1 cellular context compared by ENCODE assay signal in genomic region chr1:24695202-24695974, GRCh38.
TF ChIP-seq lines count a peak whose summit lies in the region.

No MANE protein-coding gene starts in this region.

TF ChIP-seq in K562, 482 proteins besides CTCF, POLR2A, EP300 and RAD21 (continues in another document):
- no peak for TF ChIP-seq DIDO1 (tag; IDR thresholded peaks at IDR 0.05; ENCODE audit: low read depth)
- no peak for TF ChIP-seq IRF2 (CRISPR knock-in tag; IDR thresholded peaks at IDR 0.05)
- peak; percentile 52; the same call in 1 of the 2 replicates for TF ChIP-seq ATF4 (CRISPR knock-in tag; IDR thresholded peaks at IDR 0.05)
- no peak for TF ChIP-seq POLR2AphosphoS5 (IDR thresholded peaks at IDR 0.05; ENCODE audit: control insufficient read depth, insufficient read depth, low read depth, low read length)
- peak; percentile 42 for TF ChIP-seq HCFC1 (IDR thresholded peaks at IDR 0.05; ENCODE audit: low read depth, low read length)
- TF ChIP-seq CREB3L1 (IDR thresholded peaks at IDR 0.05; ENCODE audit: borderline replicate concordance, low read depth): peak; percentile 95; the same call in 1 of the 2 replicates
- TF ChIP-seq ZNF408 (CRISPR knock-in tag; IDR thresholded peaks at IDR 0.05; ENCODE audit: low read depth): no peak
- 0 out of 2 replicates have a peak, but pooled peaks have one; percentile 54 for TF ChIP-seq ZNF592 (IDR thresholded peaks at IDR 0.05)
- TF ChIP-seq ZNF57 (CRISPR knock-in tag; IDR thresholded peaks at IDR 0.05): 0 out of 2 replicates have a peak, but pooled peaks have one; percentile 66
- no peak for TF ChIP-seq NBN (IDR thresholded peaks at IDR 0.05; ENCODE audit: low read depth)
- TF ChIP-seq E2F6 (IDR thresholded peaks at IDR 0.05; ENCODE audit: borderline replicate concordance in 1 of 2, extremely low read depth in 1 of 2, insufficient read depth in 1 of 2, insufficient read length in 1 of 2, low read depth in 1 of 2, low read length in 1 of 2, poor library complexity in 1 of 2, severe bottlenecking in 1 of 2): peak in 1 of 2 experiments; percentile 6
- no peak for TF ChIP-seq RB1 (IDR thresholded peaks at IDR 0.05; ENCODE audit: low read depth)
- no peak for TF ChIP-seq E2F5 (CRISPR knock-in tag; IDR thresholded peaks at IDR 0.05)
- TF ChIP-seq PHF8 (IDR thresholded peaks at IDR 0.05; ENCODE audit: borderline replicate concordance, low read length): peak; percentile 18; the same call in 1 of the 2 replicates
- TF ChIP-seq ZNF354B (CRISPR knock-in tag; IDR thresholded peaks at IDR 0.05): no peak
- no peak for TF ChIP-seq ZNF316 (IDR thresholded peaks at IDR 0.05)
- no peak for TF ChIP-seq GTF2F1 (IDR thresholded peaks at IDR 0.05; ENCODE audit: low read depth, low read length)
- TF ChIP-seq TCF7L2 (IDR thresholded peaks at IDR 0.05; ENCODE audit: low read depth, low read length): no peak
- no peak for TF ChIP-seq ARID1B (IDR thresholded peaks at IDR 0.05)
- no peak for TF ChIP-seq ZFP36 (IDR thresholded peaks at IDR 0.05; ENCODE audit: low read depth, low read length, partially characterized antibody)
- TF ChIP-seq SIX5 (IDR thresholded peaks at IDR 0.05; ENCODE audit: borderline replicate concordance in 1 of 2, insufficient read depth in 1 of 2, low read depth in 1 of 2, low read length in 2 of 2): no peak
- TF ChIP-seq ZNF445 (CRISPR knock-in tag; IDR thresholded peaks at IDR 0.05; ENCODE audit: low read depth): 0 out of 2 replicates have a peak, but pooled peaks have one; percentile 27
- TF ChIP-seq TSC22D4 (tag; IDR thresholded peaks at IDR 0.05): no peak
- no peak for TF ChIP-seq ELK3 (CRISPR knock-in tag; IDR thresholded peaks at IDR 0.05)
- no peak for TF ChIP-seq RFX1 (IDR thresholded peaks at IDR 0.05)
- TF ChIP-seq ARID4B (CRISPR knock-in tag; IDR thresholded peaks at IDR 0.05): no peak
- TF ChIP-seq ZBTB5 (IDR thresholded peaks at IDR 0.05): no peak
- TF ChIP-seq ZNF274 (IDR thresholded peaks at IDR 0.05; ENCODE audit: borderline replicate concordance, low read depth, low read length): no peak
- TF ChIP-seq HDAC2 (IDR thresholded peaks at IDR 0.05): peak; percentile 96
- TF ChIP-seq ZNF175 (CRISPR knock-in tag; IDR thresholded peaks at IDR 0.05; ENCODE audit: low read depth): 0 out of 2 replicates have a peak, but pooled peaks have one; percentile 2
- TF ChIP-seq KLF13 (tag; IDR thresholded peaks at IDR 0.05; ENCODE audit: borderline replicate concordance, low read depth): no peak
- no peak for TF ChIP-seq ZNF717 (CRISPR knock-in tag; IDR thresholded peaks at IDR 0.05)
- TF ChIP-seq ATF3 (IDR thresholded peaks at IDR 0.05): no peak
- TF ChIP-seq ATF3 (CRISPR knock-in tag; conservative IDR thresholded peaks at IDR 0.05): no peak
- no peak for TF ChIP-seq NUFIP1 (IDR thresholded peaks at IDR 0.05; ENCODE audit: partially characterized antibody)
- TF ChIP-seq MEF2D (tag; conservative IDR thresholded peaks at IDR 0.05; ENCODE audit: low read depth): peak; percentile 35
- no peak for TF ChIP-seq ZNF699 (CRISPR knock-in tag; IDR thresholded peaks at IDR 0.05; ENCODE audit: insufficient replicate concordance)
- 0 out of 2 replicates have a peak, but pooled peaks have one; percentile 10 for TF ChIP-seq CREB5 (CRISPR knock-in tag; IDR thresholded peaks at IDR 0.05)
- TF ChIP-seq MLLT1 (IDR thresholded peaks at IDR 0.05): no peak
- no peak for TF ChIP-seq PHB (CRISPR knock-in tag; IDR thresholded peaks at IDR 0.05)
